1 cellular context compared by ENCODE assay signal in the genomic region with DNA sequence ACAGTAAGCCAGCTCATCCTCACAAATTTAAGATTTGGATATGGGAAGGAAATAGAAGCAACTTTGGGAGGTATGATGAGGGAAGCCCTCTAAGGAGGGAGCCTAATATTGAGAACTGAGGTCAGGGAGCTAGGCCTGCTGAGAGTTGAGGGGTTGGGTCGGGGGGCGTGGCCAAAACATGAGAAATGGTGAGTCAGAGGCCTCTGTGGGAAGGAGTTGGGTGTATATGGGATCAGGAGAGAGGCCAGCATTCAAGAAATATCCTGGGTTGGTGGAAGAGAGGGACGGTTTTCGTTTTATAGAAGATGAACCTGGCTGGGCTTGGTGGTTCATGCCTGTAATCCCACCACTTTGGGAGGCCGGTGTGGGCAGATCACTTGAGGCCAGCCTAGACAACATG.
TF ChIP-seq lines count a peak whose summit lies in the region.

No MANE protein-coding gene starts in this region.

TF ChIP-seq in K562, 482 proteins besides CTCF, POLR2A, EP300 and RAD21 (continued from another document and continues in another):
- TF ChIP-seq, protein P1, sequence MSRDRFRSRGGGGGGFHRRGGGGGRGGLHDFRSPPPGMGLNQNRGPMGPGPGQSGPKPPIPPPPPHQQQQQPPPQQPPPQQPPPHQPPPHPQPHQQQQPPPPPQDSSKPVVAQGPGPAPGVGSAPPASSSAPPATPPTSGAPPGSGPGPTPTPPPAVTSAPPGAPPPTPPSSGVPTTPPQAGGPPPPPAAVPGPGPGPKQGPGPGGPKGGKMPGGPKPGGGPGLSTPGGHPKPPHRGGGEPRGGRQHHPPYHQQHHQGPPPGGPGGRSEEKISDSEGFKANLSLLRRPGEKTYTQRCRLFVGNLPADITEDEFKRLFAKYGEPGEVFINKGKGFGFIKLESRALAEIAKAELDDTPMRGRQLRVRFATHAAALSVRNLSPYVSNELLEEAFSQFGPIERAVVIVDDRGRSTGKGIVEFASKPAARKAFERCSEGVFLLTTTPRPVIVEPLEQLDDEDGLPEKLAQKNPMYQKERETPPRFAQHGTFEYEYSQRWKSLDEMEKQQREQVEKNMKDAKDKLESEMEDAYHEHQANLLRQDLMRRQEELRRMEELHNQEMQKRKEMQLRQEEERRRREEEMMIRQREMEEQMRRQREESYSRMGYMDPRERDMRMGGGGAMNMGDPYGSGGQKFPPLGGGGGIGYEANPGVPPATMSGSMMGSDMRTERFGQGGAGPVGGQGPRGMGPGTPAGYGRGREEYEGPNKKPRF (IDR thresholded peaks at IDR 0.05; ENCODE audit: low read depth, low read length): no peak
- TF ChIP-seq, protein P2, sequence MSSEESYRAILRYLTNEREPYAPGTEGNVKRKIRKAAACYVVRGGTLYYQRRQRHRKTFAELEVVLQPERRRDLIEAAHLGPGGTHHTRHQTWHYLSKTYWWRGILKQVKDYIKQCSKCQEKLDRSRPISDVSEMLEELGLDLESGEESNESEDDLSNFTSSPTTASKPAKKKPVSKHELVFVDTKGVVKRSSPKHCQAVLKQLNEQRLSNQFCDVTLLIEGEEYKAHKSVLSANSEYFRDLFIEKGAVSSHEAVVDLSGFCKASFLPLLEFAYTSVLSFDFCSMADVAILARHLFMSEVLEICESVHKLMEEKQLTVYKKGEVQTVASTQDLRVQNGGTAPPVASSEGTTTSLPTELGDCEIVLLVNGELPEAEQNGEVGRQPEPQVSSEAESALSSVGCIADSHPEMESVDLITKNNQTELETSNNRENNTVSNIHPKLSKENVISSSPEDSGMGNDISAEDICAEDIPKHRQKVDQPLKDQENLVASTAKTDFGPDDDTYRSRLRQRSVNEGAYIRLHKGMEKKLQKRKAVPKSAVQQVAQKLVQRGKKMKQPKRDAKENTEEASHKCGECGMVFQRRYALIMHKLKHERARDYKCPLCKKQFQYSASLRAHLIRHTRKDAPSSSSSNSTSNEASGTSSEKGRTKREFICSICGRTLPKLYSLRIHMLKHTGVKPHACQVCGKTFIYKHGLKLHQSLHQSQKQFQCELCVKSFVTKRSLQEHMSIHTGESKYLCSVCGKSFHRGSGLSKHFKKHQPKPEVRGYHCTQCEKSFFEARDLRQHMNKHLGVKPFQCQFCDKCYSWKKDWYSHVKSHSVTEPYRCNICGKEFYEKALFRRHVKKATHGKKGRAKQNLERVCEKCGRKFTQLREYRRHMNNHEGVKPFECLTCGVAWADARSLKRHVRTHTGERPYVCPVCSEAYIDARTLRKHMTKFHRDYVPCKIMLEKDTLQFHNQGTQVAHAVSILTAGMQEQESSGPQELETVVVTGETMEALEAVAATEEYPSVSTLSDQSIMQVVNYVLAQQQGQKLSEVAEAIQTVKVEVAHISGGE (CRISPR knock-in tag; IDR thresholded peaks at IDR 0.05): no peak
- TF ChIP-seq, protein P3, sequence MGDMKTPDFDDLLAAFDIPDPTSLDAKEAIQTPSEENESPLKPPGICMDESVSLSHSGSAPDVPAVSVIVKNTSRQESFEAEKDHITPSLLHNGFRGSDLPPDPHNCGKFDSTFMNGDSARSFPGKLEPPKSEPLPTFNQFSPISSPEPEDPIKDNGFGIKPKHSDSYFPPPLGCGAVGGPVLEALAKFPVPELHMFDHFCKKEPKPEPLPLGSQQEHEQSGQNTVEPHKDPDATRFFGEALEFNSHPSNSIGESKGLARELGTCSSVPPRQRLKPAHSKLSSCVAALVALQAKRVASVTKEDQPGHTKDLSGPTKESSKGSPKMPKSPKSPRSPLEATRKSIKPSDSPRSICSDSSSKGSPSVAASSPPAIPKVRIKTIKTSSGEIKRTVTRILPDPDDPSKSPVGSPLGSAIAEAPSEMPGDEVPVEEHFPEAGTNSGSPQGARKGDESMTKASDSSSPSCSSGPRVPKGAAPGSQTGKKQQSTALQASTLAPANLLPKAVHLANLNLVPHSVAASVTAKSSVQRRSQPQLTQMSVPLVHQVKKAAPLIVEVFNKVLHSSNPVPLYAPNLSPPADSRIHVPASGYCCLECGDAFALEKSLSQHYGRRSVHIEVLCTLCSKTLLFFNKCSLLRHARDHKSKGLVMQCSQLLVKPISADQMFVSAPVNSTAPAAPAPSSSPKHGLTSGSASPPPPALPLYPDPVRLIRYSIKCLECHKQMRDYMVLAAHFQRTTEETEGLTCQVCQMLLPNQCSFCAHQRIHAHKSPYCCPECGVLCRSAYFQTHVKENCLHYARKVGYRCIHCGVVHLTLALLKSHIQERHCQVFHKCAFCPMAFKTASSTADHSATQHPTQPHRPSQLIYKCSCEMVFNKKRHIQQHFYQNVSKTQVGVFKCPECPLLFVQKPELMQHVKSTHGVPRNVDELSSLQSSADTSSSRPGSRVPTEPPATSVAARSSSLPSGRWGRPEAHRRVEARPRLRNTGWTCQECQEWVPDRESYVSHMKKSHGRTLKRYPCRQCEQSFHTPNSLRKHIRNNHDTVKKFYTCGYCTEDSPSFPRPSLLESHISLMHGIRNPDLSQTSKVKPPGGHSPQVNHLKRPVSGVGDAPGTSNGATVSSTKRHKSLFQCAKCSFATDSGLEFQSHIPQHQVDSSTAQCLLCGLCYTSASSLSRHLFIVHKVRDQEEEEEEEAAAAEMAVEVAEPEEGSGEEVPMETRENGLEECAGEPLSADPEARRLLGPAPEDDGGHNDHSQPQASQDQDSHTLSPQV (IDR thresholded peaks at IDR 0.05): no peak
- TF ChIP-seq KLF13 (tag; IDR thresholded peaks at IDR 0.05; ENCODE audit: borderline replicate concordance, low read depth) (no peak), TCF7L2 (IDR thresholded peaks at IDR 0.05; ENCODE audit: low read depth, low read length) (no peak), MYC (IDR thresholded peaks at IDR 0.05; ENCODE audit: low read depth, low read length) (no peak), MYC (CRISPR knock-in tag; IDR thresholded peaks at IDR 0.05; ENCODE audit: borderline replicate concordance, low read depth) (no peak), KAT7 (CRISPR knock-in tag; IDR thresholded peaks at IDR 0.05; ENCODE audit: borderline replicate concordance) (no peak), ATF7 (IDR thresholded peaks at IDR 0.05) (0 out of 2 replicates have a peak, but pooled peaks have one; percentile 40), ARID1B (IDR thresholded peaks at IDR 0.05) (peak; percentile 57), PPARD (CRISPR knock-in tag; IDR thresholded peaks at IDR 0.05) (no peak), FOXP1 (CRISPR knock-in tag; IDR thresholded peaks at IDR 0.05) (no peak), COPS2 (conservative IDR thresholded peaks at IDR 0.05) (no peak), SAFB2 (IDR thresholded peaks at IDR 0.05; ENCODE audit: borderline replicate concordance, low read depth, low read length, severe bottlenecking) (no peak), NR2C2 (CRISPR knock-in tag; IDR thresholded peaks at IDR 0.05) (no peak), NR2C2 (tag; IDR thresholded peaks at IDR 0.05) (peak; percentile 43; the same call in 1 of the 2 replicates), HEY1 (CRISPR knock-in tag; IDR thresholded peaks at IDR 0.05; ENCODE audit: borderline replicate concordance) (no peak), KLF1 (tag; IDR thresholded peaks at IDR 0.05) (no peak), SLC30A9 (CRISPR knock-in tag; IDR thresholded peaks at IDR 0.05) (no peak), HLTF (IDR thresholded peaks at IDR 0.05) (no peak), MTA1 (IDR thresholded peaks at IDR 0.05; ENCODE audit: borderline replicate concordance) (no peak), ZNF76 (CRISPR knock-in tag; IDR thresholded peaks at IDR 0.05; ENCODE audit: borderline replicate concordance) (no peak), ZNF507 (tag; conservative IDR thresholded peaks at IDR 0.05) (no peak), ZNF77 (CRISPR knock-in tag; IDR thresholded peaks at IDR 0.05) (no peak), SMARCA4 (IDR thresholded peaks at IDR 0.05) (peak; percentile 53; the same call in 1 of the 2 replicates), CBX1 (IDR thresholded peaks at IDR 0.05; ENCODE audit: low read depth) (no peak), EWSR1 (IDR thresholded peaks at IDR 0.05; ENCODE audit: borderline replicate concordance, low read depth, partially characterized antibody) (no peak)
- TF ChIP-seq, protein P4, sequence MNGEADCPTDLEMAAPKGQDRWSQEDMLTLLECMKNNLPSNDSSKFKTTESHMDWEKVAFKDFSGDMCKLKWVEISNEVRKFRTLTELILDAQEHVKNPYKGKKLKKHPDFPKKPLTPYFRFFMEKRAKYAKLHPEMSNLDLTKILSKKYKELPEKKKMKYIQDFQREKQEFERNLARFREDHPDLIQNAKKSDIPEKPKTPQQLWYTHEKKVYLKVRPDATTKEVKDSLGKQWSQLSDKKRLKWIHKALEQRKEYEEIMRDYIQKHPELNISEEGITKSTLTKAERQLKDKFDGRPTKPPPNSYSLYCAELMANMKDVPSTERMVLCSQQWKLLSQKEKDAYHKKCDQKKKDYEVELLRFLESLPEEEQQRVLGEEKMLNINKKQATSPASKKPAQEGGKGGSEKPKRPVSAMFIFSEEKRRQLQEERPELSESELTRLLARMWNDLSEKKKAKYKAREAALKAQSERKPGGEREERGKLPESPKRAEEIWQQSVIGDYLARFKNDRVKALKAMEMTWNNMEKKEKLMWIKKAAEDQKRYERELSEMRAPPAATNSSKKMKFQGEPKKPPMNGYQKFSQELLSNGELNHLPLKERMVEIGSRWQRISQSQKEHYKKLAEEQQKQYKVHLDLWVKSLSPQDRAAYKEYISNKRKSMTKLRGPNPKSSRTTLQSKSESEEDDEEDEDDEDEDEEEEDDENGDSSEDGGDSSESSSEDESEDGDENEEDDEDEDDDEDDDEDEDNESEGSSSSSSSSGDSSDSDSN (IDR thresholded peaks at IDR 0.05; ENCODE audit: borderline replicate concordance in 1 of 2, low read depth in 2 of 2, low read length in 2 of 2): no peak
- TF ChIP-seq, protein P5, sequence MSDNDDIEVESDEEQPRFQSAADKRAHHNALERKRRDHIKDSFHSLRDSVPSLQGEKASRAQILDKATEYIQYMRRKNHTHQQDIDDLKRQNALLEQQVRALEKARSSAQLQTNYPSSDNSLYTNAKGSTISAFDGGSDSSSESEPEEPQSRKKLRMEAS (CRISPR knock-in tag; IDR thresholded peaks at IDR 0.05): no peak
- TF ChIP-seq, protein P6, sequence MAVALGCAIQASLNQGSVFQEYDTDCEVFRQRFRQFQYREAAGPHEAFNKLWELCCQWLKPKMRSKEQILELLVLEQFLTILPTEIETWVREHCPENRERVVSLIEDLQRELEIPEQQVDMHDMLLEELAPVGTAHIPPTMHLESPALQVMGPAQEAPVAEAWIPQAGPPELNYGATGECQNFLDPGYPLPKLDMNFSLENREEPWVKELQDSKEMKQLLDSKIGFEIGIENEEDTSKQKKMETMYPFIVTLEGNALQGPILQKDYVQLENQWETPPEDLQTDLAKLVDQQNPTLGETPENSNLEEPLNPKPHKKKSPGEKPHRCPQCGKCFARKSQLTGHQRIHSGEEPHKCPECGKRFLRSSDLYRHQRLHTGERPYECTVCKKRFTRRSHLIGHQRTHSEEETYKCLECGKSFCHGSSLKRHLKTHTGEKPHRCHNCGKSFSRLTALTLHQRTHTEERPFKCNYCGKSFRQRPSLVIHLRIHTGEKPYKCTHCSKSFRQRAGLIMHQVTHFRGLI (CRISPR knock-in tag; IDR thresholded peaks at IDR 0.05): no peak
- TF ChIP-seq, protein P7, sequence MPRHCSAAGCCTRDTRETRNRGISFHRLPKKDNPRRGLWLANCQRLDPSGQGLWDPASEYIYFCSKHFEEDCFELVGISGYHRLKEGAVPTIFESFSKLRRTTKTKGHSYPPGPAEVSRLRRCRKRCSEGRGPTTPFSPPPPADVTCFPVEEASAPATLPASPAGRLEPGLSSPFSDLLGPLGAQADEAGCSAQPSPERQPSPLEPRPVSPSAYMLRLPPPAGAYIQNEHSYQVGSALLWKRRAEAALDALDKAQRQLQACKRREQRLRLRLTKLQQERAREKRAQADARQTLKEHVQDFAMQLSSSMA (CRISPR knock-in tag; IDR thresholded peaks at IDR 0.05): no peak
- TF ChIP-seq, protein P8, sequence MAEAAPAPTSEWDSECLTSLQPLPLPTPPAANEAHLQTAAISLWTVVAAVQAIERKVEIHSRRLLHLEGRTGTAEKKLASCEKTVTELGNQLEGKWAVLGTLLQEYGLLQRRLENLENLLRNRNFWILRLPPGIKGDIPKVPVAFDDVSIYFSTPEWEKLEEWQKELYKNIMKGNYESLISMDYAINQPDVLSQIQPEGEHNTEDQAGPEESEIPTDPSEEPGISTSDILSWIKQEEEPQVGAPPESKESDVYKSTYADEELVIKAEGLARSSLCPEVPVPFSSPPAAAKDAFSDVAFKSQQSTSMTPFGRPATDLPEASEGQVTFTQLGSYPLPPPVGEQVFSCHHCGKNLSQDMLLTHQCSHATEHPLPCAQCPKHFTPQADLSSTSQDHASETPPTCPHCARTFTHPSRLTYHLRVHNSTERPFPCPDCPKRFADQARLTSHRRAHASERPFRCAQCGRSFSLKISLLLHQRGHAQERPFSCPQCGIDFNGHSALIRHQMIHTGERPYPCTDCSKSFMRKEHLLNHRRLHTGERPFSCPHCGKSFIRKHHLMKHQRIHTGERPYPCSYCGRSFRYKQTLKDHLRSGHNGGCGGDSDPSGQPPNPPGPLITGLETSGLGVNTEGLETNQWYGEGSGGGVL (CRISPR knock-in tag; IDR thresholded peaks at IDR 0.05): no peak
- TF ChIP-seq, protein P9, sequence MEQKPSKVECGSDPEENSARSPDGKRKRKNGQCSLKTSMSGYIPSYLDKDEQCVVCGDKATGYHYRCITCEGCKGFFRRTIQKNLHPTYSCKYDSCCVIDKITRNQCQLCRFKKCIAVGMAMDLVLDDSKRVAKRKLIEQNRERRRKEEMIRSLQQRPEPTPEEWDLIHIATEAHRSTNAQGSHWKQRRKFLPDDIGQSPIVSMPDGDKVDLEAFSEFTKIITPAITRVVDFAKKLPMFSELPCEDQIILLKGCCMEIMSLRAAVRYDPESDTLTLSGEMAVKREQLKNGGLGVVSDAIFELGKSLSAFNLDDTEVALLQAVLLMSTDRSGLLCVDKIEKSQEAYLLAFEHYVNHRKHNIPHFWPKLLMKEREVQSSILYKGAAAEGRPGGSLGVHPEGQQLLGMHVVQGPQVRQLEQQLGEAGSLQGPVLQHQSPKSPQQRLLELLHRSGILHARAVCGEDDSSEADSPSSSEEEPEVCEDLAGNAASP (IDR thresholded peaks at IDR 0.05): no peak
- TF ChIP-seq, protein P10, sequence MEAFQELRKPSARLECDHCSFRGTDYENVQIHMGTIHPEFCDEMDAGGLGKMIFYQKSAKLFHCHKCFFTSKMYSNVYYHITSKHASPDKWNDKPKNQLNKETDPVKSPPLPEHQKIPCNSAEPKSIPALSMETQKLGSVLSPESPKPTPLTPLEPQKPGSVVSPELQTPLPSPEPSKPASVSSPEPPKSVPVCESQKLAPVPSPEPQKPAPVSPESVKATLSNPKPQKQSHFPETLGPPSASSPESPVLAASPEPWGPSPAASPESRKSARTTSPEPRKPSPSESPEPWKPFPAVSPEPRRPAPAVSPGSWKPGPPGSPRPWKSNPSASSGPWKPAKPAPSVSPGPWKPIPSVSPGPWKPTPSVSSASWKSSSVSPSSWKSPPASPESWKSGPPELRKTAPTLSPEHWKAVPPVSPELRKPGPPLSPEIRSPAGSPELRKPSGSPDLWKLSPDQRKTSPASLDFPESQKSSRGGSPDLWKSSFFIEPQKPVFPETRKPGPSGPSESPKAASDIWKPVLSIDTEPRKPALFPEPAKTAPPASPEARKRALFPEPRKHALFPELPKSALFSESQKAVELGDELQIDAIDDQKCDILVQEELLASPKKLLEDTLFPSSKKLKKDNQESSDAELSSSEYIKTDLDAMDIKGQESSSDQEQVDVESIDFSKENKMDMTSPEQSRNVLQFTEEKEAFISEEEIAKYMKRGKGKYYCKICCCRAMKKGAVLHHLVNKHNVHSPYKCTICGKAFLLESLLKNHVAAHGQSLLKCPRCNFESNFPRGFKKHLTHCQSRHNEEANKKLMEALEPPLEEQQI (IDR thresholded peaks at IDR 0.05): no peak
